8 cellular contexts compared by ENCODE assay signal in the genomic region with DNA sequence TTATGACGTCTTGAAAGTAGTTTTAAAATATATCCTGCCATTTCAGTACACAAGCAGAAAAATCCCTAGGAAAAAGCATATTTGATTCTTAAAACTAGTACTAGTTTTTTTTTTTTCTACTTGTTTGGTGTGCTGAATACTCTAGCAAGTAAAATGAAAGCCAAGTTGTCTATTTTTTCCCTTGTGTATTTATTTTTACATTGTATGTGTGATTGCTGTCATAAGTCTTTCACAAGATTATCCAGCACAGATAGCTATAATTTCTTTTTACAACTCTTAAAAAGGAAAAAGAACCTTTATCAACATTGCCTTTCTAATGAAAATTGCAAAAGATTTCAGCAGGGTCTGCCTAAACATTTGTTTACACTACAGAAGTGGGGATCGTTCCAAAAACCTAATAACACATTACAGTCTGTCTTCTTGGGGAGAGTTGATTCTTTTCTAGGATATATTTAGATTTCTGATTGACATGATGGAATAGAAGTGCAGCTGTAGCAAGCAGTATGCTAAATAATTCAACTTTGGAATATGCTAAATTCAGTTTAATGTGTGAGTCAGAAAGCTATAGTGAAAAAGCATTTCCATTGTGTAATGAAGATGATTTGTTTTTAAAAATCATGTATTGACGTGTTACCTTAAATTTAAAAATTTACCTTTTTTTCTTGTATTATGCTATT. TPM values are rescaled to one million over a fixed set of nuclear protein-coding genes. Genes with fewer than 3 reads are reported as not detected.
A peak's percentile ranks its signal among the peaks of the same experiment; 100 is the strongest.
DNase-seq lines count a peak whose midpoint lies in the region; ATAC-seq, FAIRE-seq and TF ChIP-seq lines count a peak whose summit lies in the region.

No MANE protein-coding gene starts in this region.

- no peaks in the 10 kb centered on the region for H3K9me3 Mint-ChIP-seq in stimulated activated naive CD8-positive, alpha-beta T cell treated with anti-CD3 and anti-CD28 coated beads, Interleukin-15, Interleukin-2, amounts not matched to agents 100 ng/mL and 50 ng/mL, for 24 hours

- ATAC-seq in stimulated activated naive CD8-positive, alpha-beta T cell treated with anti-CD3 and anti-CD28 coated beads, Interleukin-15, Interleukin-2, amounts not matched to agents 100 U/mL and 50 U/mL, for 24 hours: no peak
- no peak for ATAC-seq in GM12878

- no peak overlapping the region for H2AFZ ChIP-seq in GM12878 (ENCODE audit: control insufficient read depth, low read depth, low read length)

- TF ChIP-seq POLR2A in GM12878 (IDR thresholded peaks at IDR 0.05; ENCODE audit: low read depth, low read length): no peak

- no peaks in the 10 kb centered on the region for H3K4me1 ChIP-seq in GM12878 (ENCODE audit: control insufficient read depth, insufficient read depth, low read length)
- H3K4me1 ChIP-seq in mesendoderm (ENCODE audit: control insufficient read depth, low read depth, low read length): no peaks in the 10 kb centered on the region

- no peak for TF ChIP-seq CTCF in GM12878 (IDR thresholded peaks at IDR 0.05 in 2 of 3, conservative IDR thresholded peaks at IDR 0.05 in 1 of 3; ENCODE audit: control insufficient read depth in 2 of 3, extremely low read depth in 1 of 3, insufficient read depth in 1 of 3, low read depth in 3 of 3, low read length in 3 of 3)

- no peaks in the 10 kb centered on the region for H3K79me1 ChIP-seq in mesendoderm (ENCODE audit: low read length)

- no peaks in the 10 kb centered on the region for H4K20me1 ChIP-seq in GM12878 (ENCODE audit: control insufficient read depth, insufficient read depth)

- POLR2A ChIA-PET in GM12878 (lab: Charles Lee): interaction anchor here (0.6 kb wide), 2 partner anchors 386 to 392 kb away, joined by 3 to 6 read pairs; no protein-coding TSS in a partner anchor

- H3K4me3 ChIP-seq in GM12878 (peak overlapping the region; percentile 95), mesendoderm (ENCODE audit: low read length) (no peak overlapping the region)

- H3K79me2 ChIP-seq in GM12878 (ENCODE audit: control insufficient read depth, insufficient read depth, low read length): peaks cover 91% of the 10 kb centered on the region
- H3K79me2 ChIP-seq in mesendoderm (ENCODE audit: control insufficient read depth, insufficient read depth, low read length): peaks cover 45% of the 10 kb centered on the region

- DNase-seq in stimulated activated naive CD8-positive, alpha-beta T cell treated with anti-CD3 and anti-CD28 coated beads, Interleukin-15, Interleukin-2, amounts not matched to agents 100 U/mL and 50 U/mL, for 24 hours: no peak
- no peak for DNase-seq in GM12878 (ENCODE audit: low read depth, low spot score)
- DNase-seq in mesendoderm: no peak
- DNase-seq in AG08396 (ENCODE audit: low spot score): no peak
- no peak for DNase-seq in stimulated activated naive CD4-positive, alpha-beta T cell treated with Interleukin-2 at 50 U/mL for 16 hours (lab: John Stamatoyannopoulos, UW)
- DNase-seq in EL: no peak
- DNase-seq in posterior cingulate gyrus: no peak

- H3K9me3 ChIP-seq in GM12878 (replicated peaks; ENCODE audit: control insufficient read depth, insufficient read depth, low read length): no peaks in the 10 kb centered on the region

- H3K9ac ChIP-seq in GM12878 (ENCODE audit: control insufficient read depth, insufficient read depth, low read length): peak overlapping the region; percentile 100
- peak overlapping the region; percentile 47 for H3K9ac ChIP-seq in mesendoderm (ENCODE audit: low read length)

- H3K4ac ChIP-seq in mesendoderm (ENCODE audit: low read depth, low read length): no peak overlapping the region

- intact Hi-C loops in GM12878 (cut with micrococcal nuclease; ENCODE audit: unreplicated experiment): loop anchor here (5.0 to 10.0 kb wide), 4 partner anchors 166 to 513 kb away; a partner anchor contains a TSS
- intact Hi-C loops in posterior cingulate gyrus (cut with DNase I): loop anchor here (5.0 kb wide), 3 partner anchors 166 to 499 kb away; a partner anchor contains a TSS

- no peak for TF ChIP-seq RAD21 in GM12878 (IDR thresholded peaks at IDR 0.05; ENCODE audit: insufficient read depth, low read depth, low read length)

- H3K4me1 Mint-ChIP-seq in stimulated activated naive CD8-positive, alpha-beta T cell treated with anti-CD3 and anti-CD28 coated beads, Interleukin-15, Interleukin-2, amounts not matched to agents 100 ng/mL and 50 ng/mL, for 24 hours (ENCODE audit: low read depth): peaks cover 52% of the 10 kb centered on the region

- no peak overlapping the region for H2BK5ac ChIP-seq in mesendoderm (ENCODE audit: low read length)

- H3K18ac ChIP-seq in mesendoderm (ENCODE audit: low read length): no peak overlapping the region

- H3K27ac ChIP-seq in GM12878 (ENCODE audit: control insufficient read depth, insufficient read depth): peak overlapping the region; percentile 99; the same call in 1 of the 2 replicates
- H3K27ac ChIP-seq in mesendoderm (ENCODE audit: low read depth, low read length): no peak overlapping the region

- RAD21 ChIA-PET in GM12878 (lab: Charles Lee; ENCODE audit: unreplicated experiment): no interaction called here

- no peak overlapping the region for H2BK15ac ChIP-seq in mesendoderm (replicated peaks; ENCODE audit: low read depth)

- H4K8ac ChIP-seq in mesendoderm (ENCODE audit: low read depth, low read length): no peak overlapping the region

- H2AK5ac ChIP-seq in mesendoderm (ENCODE audit: low read length): no peak overlapping the region

- H3K4me2 ChIP-seq in GM12878 (ENCODE audit: control insufficient read depth, insufficient read depth): peak overlapping the region; percentile 17
- no peak overlapping the region for H3K4me2 ChIP-seq in mesendoderm (ENCODE audit: low read length)

- CTCF ChIA-PET in GM12878 (lab: Yijun Ruan, JAX): interaction anchor here (1.2 to 1.6 kb wide), 3 partner anchors 9 to 465 kb away, joined by 3 to 6 read pairs (median 3); no protein-coding TSS in a partner anchor

- no peak for TF ChIP-seq EP300 in GM12878 (IDR thresholded peaks at IDR 0.05; ENCODE audit: borderline replicate concordance in 1 of 2, control insufficient read depth in 1 of 2, low read depth in 2 of 2, low read length in 2 of 2)

- peak overlapping the region; percentile 98 for H3K4me3 Mint-ChIP-seq in stimulated activated naive CD8-positive, alpha-beta T cell treated with anti-CD3 and anti-CD28 coated beads, Interleukin-15, Interleukin-2, amounts not matched to agents 100 ng/mL and 50 ng/mL, for 24 hours

- H3K36me3 ChIP-seq in GM12878 (ENCODE audit: control insufficient read depth in 2 of 2, insufficient read depth in 2 of 2, low read length in 1 of 2): no peaks in the 10 kb centered on the region; a peak in 2 of 4 replicates
- no peaks in the 10 kb centered on the region for H3K36me3 ChIP-seq in mesendoderm (ENCODE audit: control insufficient read depth, insufficient read depth, low read length)

- no TSS peak for BruUV-seq in GM12878 (replicated peaks; lab: Mats Ljungman, UMichigan)

- no peak overlapping the region for H4K5ac ChIP-seq in mesendoderm (ENCODE audit: low read length)

- H3K27me3 Mint-ChIP-seq in stimulated activated naive CD8-positive, alpha-beta T cell treated with anti-CD3 and anti-CD28 coated beads, Interleukin-15, Interleukin-2, amounts not matched to agents 100 ng/mL and 50 ng/mL, for 24 hours: no peaks in the 10 kb centered on the region

- WGBS in GM12878 (ENCODE audit: insufficient coverage, insufficient replicate concordance, low lambda C conversion rate, missing lambda C conversion rate): 15% methylated on average over 3 of the region's 3 CpGs
- WGBS in mesendoderm (ENCODE audit: extremely low coverage, insufficient coverage, low lambda C conversion rate): 100% methylated on average over 1 of the region's 3 CpGs

- H3K56ac ChIP-seq in mesendoderm (ENCODE audit: low read length): no peak overlapping the region

- H3K36me3 Mint-ChIP-seq in stimulated activated naive CD8-positive, alpha-beta T cell treated with anti-CD3 and anti-CD28 coated beads, Interleukin-15, Interleukin-2, amounts not matched to agents 100 ng/mL and 50 ng/mL, for 24 hours (ENCODE audit: low read depth): peaks cover 52% of the 10 kb centered on the region

- peak overlapping the region; percentile 18 for H3K27ac Mint-ChIP-seq in stimulated activated naive CD8-positive, alpha-beta T cell treated with anti-CD3 and anti-CD28 coated beads, Interleukin-15, Interleukin-2, amounts not matched to agents 100 ng/mL and 50 ng/mL, for 24 hours

- no peaks in the 10 kb centered on the region for H3K27me3 ChIP-seq in GM12878 (replicated peaks in 1 of 2; ENCODE audit: control insufficient read depth in 2 of 2, insufficient read depth in 2 of 2, low read length in 1 of 2)
- no peaks in the 10 kb centered on the region for H3K27me3 ChIP-seq in mesendoderm (ENCODE audit: insufficient read depth, low read length, poor library complexity)

- no peak overlapping the region for H3K23ac ChIP-seq in mesendoderm (ENCODE audit: low read length)

- SMC1A ChIA-PET in GM12878 (lab: Charles Lee; ENCODE audit: uncharacterized antibody, unreplicated experiment): interaction anchor here (0.9 to 2.1 kb wide), 2 partner anchors 44 to 175 kb away, joined by 5 to 9 read pairs; no protein-coding TSS in a partner anchor

- no peak for FAIRE-seq in GM12878 (lab: Jason Lieb, UNC)

- H2BK120ac ChIP-seq in mesendoderm (ENCODE audit: low read depth, low read length): no peak overlapping the region

- in situ Hi-C loops in GM12878 (cut with MboI): no loop called here

RNA-seq across cellular contexts. Expression of a gene that starts 2.5 kb away (rescaled TPM):
- 45.5 and 51.4 TPM in 2 replicates for total RNA-seq in GM12878 (2013; cell fraction: nucleolus; rRNA removed)
- total RNA-seq in GM12878 (2014; rRNA removed): 30.0 and 31.3 TPM in 2 replicates
- 30.8 and 35.6 TPM in 2 replicates for total RNA-seq in GM12878 (2014; rRNA removed; fragmentation: Illumina TruSeq; extraction: Trizol)
- total RNA-seq in GM12878 (2021): 50.5 and 51.2 TPM in 2 replicates
- polyA plus RNA-seq in GM12878 (2011; ENCODE audit: low read depth): 21.9 TPM
- polyA plus RNA-seq in GM12878 (2011; rRNA removed): 43.9 and 60.5 TPM in 2 replicates
- 18.2 and 22.1 TPM in 2 replicates for polyA plus RNA-seq in GM12878 (2011; cell fraction: cytosol; rRNA removed)
- polyA plus RNA-seq in GM12878 (2011; cell fraction: nucleus; rRNA removed): 12.3 and 13.1 TPM in 2 replicates
- polyA plus RNA-seq in GM12878 (2012): 19.5 and 28.2 TPM in 2 replicates
- polyA plus RNA-seq in GM12878 (2014; fragmentation: Illumina TruSeq; extraction: Trizol): 35.1 and 41.1 TPM in 2 replicates
- 10 to 100 TPM in 1 of 2 experiments, 1 to 10 TPM in 1; 7.4 to 12.7 TPM for polyA plus RNA-seq in GM12878 (2014; fragmentation: Nextera tagmentation; extraction: Ambion mirVana)
- polyA plus RNA-seq in GM12878 (2014; rRNA removed): 29.9 and 31.8 TPM in 2 replicates
- 10 to 100 TPM; 50.0 to 56.1 TPM for polyA plus RNA-seq in GM12878 (2016; fragmentation: Nextera tagmentation; extraction: Ambion mirVana)
- 31.1 and 33.7 TPM in 2 replicates for polyA minus RNA-seq in GM12878 (2011; rRNA and poly(A)+ RNA removed)
- 25.3 and 31.2 TPM in 2 replicates for polyA minus RNA-seq in GM12878 (2011; cell fraction: cytosol; rRNA and poly(A)+ RNA removed)
- 18.7 and 32.1 TPM in 2 replicates for polyA minus RNA-seq in GM12878 (2011; cell fraction: nucleus; rRNA and poly(A)+ RNA removed)
- 40.7 TPM for polyA plus RNA-seq in mesendoderm (2013, experiment 1 of 2)
- polyA plus RNA-seq in mesendoderm (2013, experiment 2 of 2): 39.8 TPM
